5 cellular contexts compared by ENCODE assay signal in genomic region chr16:88418869-88419268, GRCh38.
"Had no signal": no experiment of that assay in that cellular context is flagged by ENCODE, and none has a peak within 500 bp of the region (broad histone marks: within the 10 kb centered on the region; RNA-seq: fewer than 3 reads in every experiment).

No MANE protein-coding gene starts in this region.

- ATAC-seq: GM23338 had no signal

- H3K36me3 Mint-ChIP-seq: IgD-negative memory B cell had no signal

- H3K4me1 Mint-ChIP-seq: GM23338, H9 had no signal

- H2AFZ ChIP-seq: GM23338 had no signal

- H3K27ac Mint-ChIP-seq: GM23338, IgD-negative memory B cell had no signal

- H3K4me3 ChIP-seq: GM23338 had no signal

- H3K9me3 Mint-ChIP-seq: GM23338, H9, IgD-negative memory B cell had no signal

- H3K4me2 ChIP-seq: GM23338 had no signal

- H3K4me3 Mint-ChIP-seq: GM23338, H9, IgD-negative memory B cell had no signal

- DNase-seq: H9, HCEC 1CT, KBM-7 had no signal
